ENCODE assay signal across 7 cellular contexts in the genomic region with DNA sequence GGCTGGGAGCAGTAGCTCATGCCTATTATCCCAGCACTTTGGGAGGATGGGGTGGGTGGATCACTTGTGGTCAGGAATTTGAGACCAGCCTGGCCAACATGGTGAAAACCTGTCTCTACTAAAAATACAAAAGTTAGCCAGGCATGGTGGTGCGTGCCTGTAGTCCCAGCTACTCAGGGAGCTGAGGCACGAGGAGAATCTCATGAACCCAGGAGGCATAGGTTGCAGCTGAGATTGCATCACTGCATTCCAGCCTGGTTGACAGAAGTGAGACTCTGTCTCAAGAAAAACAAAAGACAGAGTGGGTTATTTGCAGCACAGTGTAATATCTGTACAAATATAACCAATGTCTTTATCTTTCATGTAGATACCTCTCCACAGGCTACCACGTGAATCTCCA.
DNase-seq lines count a peak whose midpoint lies in the region; ATAC-seq and TF ChIP-seq lines count a peak whose summit lies in the region.
"Not testable (repeated sequence)": the region's sequence is repeated elsewhere in the genome, so short reads cannot be mapped to it uniquely, and the experiment has no call there.

No MANE protein-coding gene starts in this region.

- H3K4me1 ChIP-seq in GM23248 (ENCODE audit: insufficient read depth) (peaks cover 63% of the 10 kb centered on the region), Panc1 (ENCODE audit: control insufficient read depth, insufficient read depth, low read length) (peaks cover 42% of the 10 kb centered on the region), esophagus muscularis mucosa (peaks cover 37 to 65% (median 55%) of the 10 kb centered on the region in 4 donors), right atrium auricular region (peaks cover 0 to 32% of the 10 kb centered on the region in 2 donors), smooth muscle cell (ENCODE audit: low read depth) (peaks cover 50% of the 10 kb centered on the region)

- not testable (repeated sequence) for H3K4me3 ChIP-seq in GM23248; Panc1 (ENCODE audit: low read depth in 2 of 2, low read length in 2 of 2); astrocyte of the spinal cord (ENCODE audit: low read depth, low read length); esophagus muscularis mucosa; right atrium auricular region; smooth muscle cell

- peak overlapping the region; percentile 25; the same call in 1 of the 2 replicates for H2AFZ ChIP-seq in GM23248
- H2AFZ ChIP-seq in smooth muscle cell (ENCODE audit: low read depth): not testable (repeated sequence)

- CTCF ChIA-PET in Panc1 (lab: Charles Lee): not testable (repeated sequence)

- DNase-seq in GM23248 (peak; percentile 53), astrocyte of the spinal cord (ENCODE audit: low read depth, low spot score) (peak; percentile 80), myocyte (ENCODE audit: low read depth) (peak; percentile 92)
- not testable (repeated sequence) for DNase-seq in Panc1 (ENCODE audit: low read depth, low spot score); esophagus muscularis mucosa (ENCODE audit: extremely low spot score); right atrium auricular region (ENCODE audit: low spot score); smooth muscle cell (lab: John Stamatoyannopoulos, UW; ENCODE audit: unreplicated experiment)

- in situ Hi-C loops in GM23248 (cut with MboI); Panc1 (cut with HindIII; ENCODE audit: low pct_unique_long_range_greater_than_20kb, low sequenced_read_pairs); astrocyte of the spinal cord (cut with HindIII; ENCODE audit: low sequenced_read_pairs): not testable (repeated sequence)

- WGBS in GM23248 (ENCODE audit: low coverage in 1 of 2, low lambda C conversion rate in 2 of 2, missing lambda C conversion rate in 2 of 2), 2 experiments: 47 to 52% methylated on average over 3 of the region's 3 CpGs
- WGBS in esophagus muscularis mucosa: 76% methylated on average over 3 of the region's 3 CpGs
- 33% methylated on average over 3 of the region's 3 CpGs for whole genome bisulfite sequencing in smooth muscle cell (ENCODE audit: low lambda C conversion rate)

- not testable (repeated sequence) for H3K9me3 ChIP-seq in GM23248 (ENCODE audit: low read depth); Panc1 (ENCODE audit: control insufficient read depth, insufficient read depth, low read depth, low read length); esophagus muscularis mucosa; right atrium auricular region; smooth muscle cell (replicated peaks; ENCODE audit: low read depth)

- H3K27ac ChIP-seq in GM23248 (peak overlapping the region; percentile 58), Panc1 (ENCODE audit: low read length) (peak overlapping the region; percentile 85), esophagus muscularis mucosa (replicated peaks in 1 of 4) (peak overlapping the region; percentile 74 to 81 (median 78)), right atrium auricular region (peak overlapping the region; percentile 24 to 71), smooth muscle cell (ENCODE audit: low read depth) (peak overlapping the region; percentile 77)

- ATAC-seq in Panc1: not testable (repeated sequence)

- TF ChIP-seq EP300 in esophagus muscularis mucosa (IDR thresholded peaks at IDR 0.05): not testable (repeated sequence)

- H4K20me1 ChIP-seq in GM23248 (ENCODE audit: insufficient read depth); smooth muscle cell (ENCODE audit: low read depth): not testable (repeated sequence)

- not testable (repeated sequence) for H3K36me3 ChIP-seq in GM23248 (ENCODE audit: low read depth); Panc1 (ENCODE audit: control insufficient read depth, insufficient read depth, low read length); esophagus muscularis mucosa; right atrium auricular region; smooth muscle cell (ENCODE audit: low read depth)

- not testable (repeated sequence) for TF ChIP-seq POLR2A in esophagus muscularis mucosa (IDR thresholded peaks at IDR 0.05; ENCODE audit: low read depth)

- intact Hi-C loops in Panc1 (cut with micrococcal nuclease; ENCODE audit: unreplicated experiment) (loop anchor here (5.0 to 10.0 kb wide), 2 partner anchors 98 to 606 kb away; a partner anchor contains a TSS), esophagus muscularis mucosa (cut with DNase I) (loop anchor here (5.0 kb wide), 2 partner anchors 383 to 608 kb away; a partner anchor contains a TSS)

- POLR2A ChIA-PET in Panc1 (lab: Charles Lee): not testable (repeated sequence)

- H3F3A ChIP-seq in GM23248 (ENCODE audit: insufficient read depth): peaks cover 62% of the 10 kb centered on the region
- H3F3A ChIP-seq in smooth muscle cell (ENCODE audit: low read depth): peaks cover 30% of the 10 kb centered on the region

- BruUV-seq in Panc1 (replicated peaks; lab: Mats Ljungman, UMichigan): not testable (repeated sequence)

- H3K27me3 ChIP-seq in GM23248 (replicated peaks; ENCODE audit: insufficient read depth); Panc1 (ENCODE audit: control insufficient read depth, insufficient read depth, low read length); esophagus muscularis mucosa; right atrium auricular region; smooth muscle cell (ENCODE audit: low read depth): not testable (repeated sequence)

- H3K79me2 ChIP-seq in GM23248 (ENCODE audit: insufficient read depth); smooth muscle cell (ENCODE audit: low read depth): not testable (repeated sequence)

- not testable (repeated sequence) for H3K9me2 ChIP-seq in GM23248 (ENCODE audit: insufficient read depth)

- H3K9ac ChIP-seq in GM23248; smooth muscle cell (ENCODE audit: low read depth): not testable (repeated sequence)

- H3K4me2 ChIP-seq in GM23248 (ENCODE audit: unreplicated experiment) (peak overlapping the region; percentile 31), smooth muscle cell (peak overlapping the region; percentile 76)

- TF ChIP-seq CTCF in Panc1 (IDR thresholded peaks at IDR 0.05); astrocyte of the spinal cord (IDR thresholded peaks at IDR 0.05; ENCODE audit: low read depth, low read length); esophagus muscularis mucosa (IDR thresholded peaks at IDR 0.05); right atrium auricular region (IDR thresholded peaks at IDR 0.05); smooth muscle cell (IDR thresholded peaks at IDR 0.05; ENCODE audit: borderline replicate concordance, insufficient read depth, poor library complexity, severe bottlenecking): not testable (repeated sequence)
